Comparison of ENCODE assay signal across 8 cellular contexts in the genomic region with DNA sequence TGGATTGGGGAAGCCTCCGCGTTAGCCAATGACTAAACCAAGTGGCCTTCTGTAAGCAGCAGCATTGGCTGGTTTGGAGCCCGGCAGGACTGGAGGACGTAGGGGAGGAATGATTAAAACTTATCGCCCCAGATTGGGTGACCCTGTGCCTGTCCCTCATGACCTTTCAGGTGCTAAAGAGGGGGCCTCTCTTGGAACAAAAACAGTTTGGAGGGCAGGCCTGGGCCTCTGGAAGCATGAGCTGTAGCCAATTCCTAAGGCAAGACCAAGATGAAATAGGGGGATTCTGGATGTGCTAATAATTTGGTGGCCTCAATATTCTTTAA. TPM values are rescaled to one million over a fixed set of nuclear protein-coding genes. Genes with fewer than 3 reads are reported as not detected.
A peak's percentile ranks its signal among the peaks of the same experiment; 100 is the strongest.
DNase-seq lines count a peak whose midpoint lies in the region; ATAC-seq, FAIRE-seq and TF ChIP-seq lines count a peak whose summit lies in the region.

No MANE protein-coding gene starts in this region.

- DNase-seq in PC-3 (no peak), heart left ventricle (peak in 1 of 5 donors; percentile 75), putamen (ENCODE audit: low spot score) (peak; percentile 63), mucosa of gallbladder (ENCODE audit: low spot score) (no peak), GM12892 (ENCODE audit: insufficient read length) (no peak)

- intact Hi-C loops in PC-3 (cut with micrococcal nuclease) (loop anchor here (1.0 to 5.0 kb wide), 2 partner anchors 38 to 78 kb away; no protein-coding TSS in a partner anchor), heart left ventricle (cut with DNase I) (loop anchor here in 8 of 10 donors (1.0 to 10.0 kb wide), 11 partner anchors 37 to 528 kb away; a partner anchor contains a TSS)

- no peaks in the 10 kb centered on the region for H3F3A ChIP-seq in PC-3 (ENCODE audit: low read length, unreplicated experiment)

- H4K20me1 ChIP-seq in PC-3 (ENCODE audit: low read length), result no peaks in the 10 kb centered on the region

- peak overlapping the region; percentile 90 for H3K4me2 ChIP-seq in PC-3 (ENCODE audit: low read length)

- POLR2A ChIA-PET in PC-3 (lab: Charles Lee; ENCODE audit: unreplicated experiment), result interaction anchor here (0.6 kb wide), 1 partner anchor 782 kb away, joined by 3 read pairs; no protein-coding TSS in a partner anchor

- no peak for FAIRE-seq in GM12892 (lab: Jason Lieb, UNC)

- H3K9me2 ChIP-seq in PC-3 (replicated peaks; ENCODE audit: low read length), result no peaks in the 10 kb centered on the region

- no peaks in the 10 kb centered on the region for H3K9me3 ChIP-seq in PC-3 (ENCODE audit: low read length)
- no peaks in the 10 kb centered on the region for H3K9me3 ChIP-seq in heart left ventricle

- peak; percentile 27 for ATAC-seq in GM18868 (IDR thresholded peaks at IDR 0.05; ENCODE audit: unreplicated experiment)
- ATAC-seq in PC-3, result peak; percentile 73
- ATAC-seq in heart left ventricle, result no peak
- no peak for ATAC-seq in HG03159 (IDR thresholded peaks at IDR 0.05; ENCODE audit: unreplicated experiment)
- no peak for ATAC-seq in GM21423 (IDR thresholded peaks at IDR 0.05; ENCODE audit: unreplicated experiment)

- H3K4me3 ChIP-seq in PC-3 (ENCODE audit: low read length) (peak overlapping the region; percentile 92), heart left ventricle (peak overlapping the region in 10 of 12 donors; percentile 50 to 88 (median 80))

- H3K4me1 ChIP-seq in PC-3 (ENCODE audit: insufficient read depth, low read length), result peaks cover 24% of the 10 kb centered on the region
- H3K4me1 ChIP-seq in heart left ventricle, result peaks cover 0 to 73% (median 31%) of the 10 kb centered on the region in 12 donors

- CTCF ChIA-PET in PC-3 (lab: Charles Lee), result interaction anchor here (1.3 kb wide), 1 partner anchor 38 kb away, joined by 4 read pairs; no protein-coding TSS in a partner anchor

- WGBS in heart left ventricle, 4 donors, result 36 to 67% (median 43%) methylated on average over 5 of the region's 5 CpGs

- BruUV-seq in PC-3 (replicated peaks; lab: Mats Ljungman, UMichigan), result no TSS peak

- peak overlapping the region; percentile 32; the same call in 1 of the 2 replicates for H3K9ac ChIP-seq in PC-3 (ENCODE audit: low read length)

- no peaks in the 10 kb centered on the region for H3K79me2 ChIP-seq in PC-3 (ENCODE audit: low read length)

- H3K27ac ChIP-seq in PC-3 (ENCODE audit: low read length), result no peak overlapping the region
- peak overlapping the region; percentile 59 to 92 (median 86) for H3K27ac ChIP-seq in heart left ventricle

- peak overlapping the region; percentile 86 for H2AFZ ChIP-seq in PC-3 (ENCODE audit: low read length)

- no peak for TF ChIP-seq POLR2A in heart left ventricle (IDR thresholded peaks at IDR 0.05)
- TF ChIP-seq POLR2A in GM12892 (IDR thresholded peaks at IDR 0.05; ENCODE audit: low read depth, low read length), result no peak

- TF ChIP-seq CTCF in PC-3 (conservative IDR thresholded peaks at IDR 0.05; ENCODE audit: low read depth, low read length) (no peak), heart left ventricle (IDR thresholded peaks at IDR 0.05) (peak in 2 of 12 donors; percentile 4 to 13)

- H3K27me3 ChIP-seq in PC-3 (ENCODE audit: low read length) (0 out of 2 replicates have a peak, but pooled peaks cover 5% of the 10 kb centered on the region), heart left ventricle (no peaks in the 10 kb centered on the region)

- H3K36me3 ChIP-seq in PC-3 (ENCODE audit: low read depth, low read length) (no peaks in the 10 kb centered on the region), heart left ventricle (no peaks in the 10 kb centered on the region)

RNA-seq across cellular contexts. Expression of a gene that starts 1.4 kb away (rescaled TPM):
- total RNA-seq in PC-3 (2014; rRNA removed) (5.0 and 5.8 TPM in 2 replicates), heart left ventricle (100 to 1,000 TPM in 5 of 9 donors, 10 to 100 TPM in 4; 67.8 to 160 (median 115) TPM), mucosa of gallbladder (10.4 TPM)
- 100 to 1,000 TPM; 140 to 294 TPM for polyA plus RNA-seq in heart left ventricle
- polyA plus RNA-seq in GM12892 (2012; ENCODE audit: missing spikeins), result 9.7 TPM

Comparison
In these comparisons a context has a peak if more than half of its experiments do, and no peak if none do; other contexts are left out.
1. ATAC-seq: peak in GM18868 (single experiment) and PC-3 (single experiment); none in heart left ventricle (0 of 4), HG03159 (single experiment) and GM21423 (single experiment).